Comparison of ENCODE assay signal across 15 cellular contexts in the genomic region with DNA sequence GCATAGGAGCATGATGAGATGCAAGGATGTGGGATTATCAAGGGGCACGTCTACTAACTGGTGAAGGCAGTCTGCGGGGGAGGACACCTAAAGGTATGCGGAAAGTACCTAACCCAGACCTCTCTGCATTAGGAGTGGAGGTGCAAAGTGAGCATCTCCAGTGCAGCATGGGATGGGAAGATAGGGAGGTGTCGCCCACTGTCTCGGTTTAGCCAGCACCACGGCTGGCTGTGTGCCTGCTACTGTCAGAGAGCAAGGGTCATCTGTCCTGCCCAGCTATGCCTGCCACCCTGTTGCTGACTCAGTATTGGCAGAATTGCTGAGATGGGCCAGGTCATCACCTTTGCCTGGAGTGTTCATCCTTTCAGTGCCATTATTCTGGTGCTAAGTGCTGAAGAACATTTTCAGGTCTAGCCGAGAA. TPM values are rescaled to one million over a fixed set of nuclear protein-coding genes. Genes with fewer than 3 reads are reported as not detected.
A peak's percentile ranks its signal among the peaks of the same experiment; 100 is the strongest.
DNase-seq lines count a peak whose midpoint lies in the region; ATAC-seq and TF ChIP-seq lines count a peak whose summit lies in the region.
"Had no signal": no experiment of that assay in that cellular context is flagged by ENCODE, and none has a peak within 500 bp of the region (broad histone marks: within the 10 kb centered on the region; RNA-seq: fewer than 3 reads in every experiment).

No MANE protein-coding gene starts in this region.

- no peaks in the 10 kb centered on the region for H3K9me3 Mint-ChIP-seq in CD4-positive, alpha-beta memory T cell
- H3K9me3 Mint-ChIP-seq in activated T-helper 2 cell treated with anti-CD3 and anti-CD28 coated beads, Interferon-gamma antibody, Interleukin-2, Interleukin-4, amounts not matched to agents 10 μg/mL and 5 μg/mL and 100 μg/mL, durations not matched to agents 14 hours and 24 hours and 36 hours = no peaks in the 10 kb centered on the region
- no peaks in the 10 kb centered on the region for H3K9me3 Mint-ChIP-seq in natural killer cell
- H3K9me3 Mint-ChIP-seq: nephron had no signal

- CTCF ChIA-PET in CD4-positive, alpha-beta memory T cell (lab: Charles Lee; ENCODE audit: partially characterized antibody) = interaction anchor here (1.5 to 9.8 kb wide), 5 partner anchors 10 to 207 kb away, joined by 4 to 132 read pairs (median 16); no protein-coding TSS in a partner anchor

- H3K4me1 ChIP-seq in CD4-positive, alpha-beta memory T cell (ENCODE audit: insufficient read depth, low read length) = peaks cover 99% of the 10 kb centered on the region
- H3K4me1 ChIP-seq: body of pancreas had no signal

- peak overlapping the region; percentile 62 to 81 (median 78) for H3K4me3 Mint-ChIP-seq in CD4-positive, alpha-beta memory T cell
- peak overlapping the region; percentile 56 for H3K4me3 Mint-ChIP-seq in activated T-helper 2 cell treated with anti-CD3 and anti-CD28 coated beads, Interferon-gamma antibody, Interleukin-2, Interleukin-4, amounts not matched to agents 10 μg/mL and 5 μg/mL and 100 μg/mL, durations not matched to agents 14 hours and 24 hours and 36 hours (ENCODE audit: low read depth)
- peak overlapping the region; percentile 22 for H3K4me3 Mint-ChIP-seq in natural killer cell
- H3K4me3 Mint-ChIP-seq: nephron had no signal

- intact Hi-C loops in CD4-positive, alpha-beta memory T cell (cut with micrococcal nuclease) = loop anchor here (10.0 kb wide), 1 partner anchor 540 kb away; no protein-coding TSS in a partner anchor
- intact Hi-C loops in activated T-helper 2 cell treated with anti-CD3 and anti-CD28 coated beads, Interferon-gamma antibody, Interleukin-2, Interleukin-4, amounts not matched to agents 10 μg/mL and 5 μg/mL and 100 μg/mL, durations not matched to agents 14 hours and 24 hours and 36 hours (cut with micrococcal nuclease) = loop anchor here (5.0 to 10.0 kb wide), 3 partner anchors 292 to 990 kb away; no protein-coding TSS in a partner anchor
- intact Hi-C loops in natural killer cell (cut with micrococcal nuclease) = loop anchor here (10.0 kb wide), 2 partner anchors 780 to 850 kb away; no protein-coding TSS in a partner anchor

- peaks cover 15% of the 10 kb centered on the region for H3K36me3 ChIP-seq in CD4-positive, alpha-beta memory T cell (ENCODE audit: insufficient read depth, low read length)
- H3K36me3 ChIP-seq: thyroid gland had no signal

- H3K27ac ChIP-seq in CD4-positive, alpha-beta memory T cell (ENCODE audit: low read depth, low read length) = peak overlapping the region; percentile 54
- H3K27ac ChIP-seq: BLaER1, body of pancreas, VCaP had no signal

- peak in 4 of 5 donors; percentile 43 to 83 (median 54) for DNase-seq in CD4-positive, alpha-beta memory T cell
- DNase-seq in T follicular helper cell (ENCODE audit: low read depth) = peak; percentile 26
- DNase-seq in activated T-helper 2 cell treated with anti-CD3 and anti-CD28 coated beads, Interferon-gamma antibody, Interleukin-2, Interleukin-4, amounts not matched to agents 10 μg/mL and 5 μg/mL and 100 μg/mL, durations not matched to agents 14 hours and 24 hours and 36 hours (ENCODE audit: low spot score) = no peak
- no peak for DNase-seq in natural killer cell
- DNase-seq in DMS153 treated with DMSO at 0.1 percent for 48 hours (lab: John Stamatoyannopoulos, UW; ENCODE audit: unreplicated experiment) = no peak
- DNase-seq in cortex of kidney (lab: John Stamatoyannopoulos, UW) = no peak
- no peak for DNase-seq in epidermal melanocyte (ENCODE audit: insufficient read length, low spot score)
- DNase-seq: body of pancreas, PC-3, thyroid gland had no signal

- H3K9me3 ChIP-seq in CD4-positive, alpha-beta memory T cell (ENCODE audit: control insufficient read depth in 1 of 2, low read length in 2 of 2) = no peaks in the 10 kb centered on the region
- H3K9me3 ChIP-seq: BLaER1, body of pancreas, thyroid gland had no signal

- no peaks in the 10 kb centered on the region for H3K27me3 Mint-ChIP-seq in CD4-positive, alpha-beta memory T cell
- no peaks in the 10 kb centered on the region for H3K27me3 Mint-ChIP-seq in activated T-helper 2 cell treated with anti-CD3 and anti-CD28 coated beads, Interferon-gamma antibody, Interleukin-2, Interleukin-4, amounts not matched to agents 10 μg/mL and 5 μg/mL and 100 μg/mL, durations not matched to agents 14 hours and 24 hours and 36 hours (ENCODE audit: low read depth)
- H3K27me3 Mint-ChIP-seq in natural killer cell (ENCODE audit: low read depth in 2 of 2) = no peaks in the 10 kb centered on the region

- H3K27ac Mint-ChIP-seq in CD4-positive, alpha-beta memory T cell = peak overlapping the region; percentile 86 to 98 (median 95)
- peak overlapping the region; percentile 78 for H3K27ac Mint-ChIP-seq in activated T-helper 2 cell treated with anti-CD3 and anti-CD28 coated beads, Interferon-gamma antibody, Interleukin-2, Interleukin-4, amounts not matched to agents 10 μg/mL and 5 μg/mL and 100 μg/mL, durations not matched to agents 14 hours and 24 hours and 36 hours
- H3K27ac Mint-ChIP-seq in natural killer cell = peak overlapping the region; percentile 33 to 72
- H3K27ac Mint-ChIP-seq: nephron had no signal

- ATAC-seq in natural killer cell = peak in 1 of 3 donors; percentile 5
- ATAC-seq in GM19397 (IDR thresholded peaks at IDR 0.05; ENCODE audit: unreplicated experiment) = no peak
- ATAC-seq: body of pancreas, esophagus mucosa, PC-3 had no signal

- POLR2A ChIA-PET in CD4-positive, alpha-beta memory T cell (lab: Charles Lee; ENCODE audit: partially characterized antibody) = interaction anchor here (1.2 to 11.0 kb wide), 6 partner anchors 11 to 207 kb away, joined by 3 to 350 read pairs (median 70); a partner anchor contains a TSS

- peaks cover 85 to 99% (median 91%) of the 10 kb centered on the region in 4 donors for H3K4me1 Mint-ChIP-seq in CD4-positive, alpha-beta memory T cell
- H3K4me1 Mint-ChIP-seq in activated T-helper 2 cell treated with anti-CD3 and anti-CD28 coated beads, Interferon-gamma antibody, Interleukin-2, Interleukin-4, amounts not matched to agents 10 μg/mL and 5 μg/mL and 100 μg/mL, durations not matched to agents 14 hours and 24 hours and 36 hours (ENCODE audit: low read depth) = peaks cover 89% of the 10 kb centered on the region
- H3K4me1 Mint-ChIP-seq in natural killer cell = peaks cover 74 to 90% of the 10 kb centered on the region in 2 donors

- no peaks in the 10 kb centered on the region for H3K27me3 ChIP-seq in CD4-positive, alpha-beta memory T cell (ENCODE audit: insufficient read depth, low read length)
- H3K27me3 ChIP-seq: BLaER1, body of pancreas, thyroid gland had no signal

- H3K4me3 ChIP-seq in CD4-positive, alpha-beta memory T cell (ENCODE audit: low read length in 2 of 2) = peak overlapping the region; percentile 19 to 39
- H3K4me3 ChIP-seq: BLaER1, body of pancreas, thyroid gland had no signal

- H3K36me3 Mint-ChIP-seq in CD4-positive, alpha-beta memory T cell = peaks cover 73 to 86% of the 10 kb centered on the region in 2 donors
- peaks cover 80% of the 10 kb centered on the region for H3K36me3 Mint-ChIP-seq in activated T-helper 2 cell treated with anti-CD3 and anti-CD28 coated beads, Interferon-gamma antibody, Interleukin-2, Interleukin-4, amounts not matched to agents 10 μg/mL and 5 μg/mL and 100 μg/mL, durations not matched to agents 14 hours and 24 hours and 36 hours (ENCODE audit: low read depth)
- peaks cover 9% of the 10 kb centered on the region for H3K36me3 Mint-ChIP-seq in natural killer cell

- TF ChIP-seq CTCF in natural killer cell (IDR thresholded peaks at IDR 0.05) = no peak

RNA-seq across cellular contexts. Expression of a gene that starts 40.1 kb away (rescaled TPM):
- total RNA-seq in CD4-positive, alpha-beta memory T cell = 10 to 100 TPM; 78.5 to 84.7 TPM
- polyA plus RNA-seq in CD4-positive, alpha-beta memory T cell = 10 to 100 TPM; 61.7 to 68.0 TPM
- 18.7 and 20.5 TPM in 2 replicates for total RNA-seq in activated T-helper 2 cell treated with anti-CD3 and anti-CD28 coated beads, Interferon-gamma antibody, Interleukin-2, Interleukin-4, amounts not matched to agents 10 μg/mL and 5 μg/mL and 100 μg/mL, durations not matched to agents 14 hours and 24 hours and 36 hours
- total RNA-seq in natural killer cell = 10 to 100 TPM; 16.7 to 26.1 (median 22.3) TPM

RNA-seq across cellular contexts. Expression of a gene that starts 40.4 kb away (rescaled TPM):
- total RNA-seq in CD4-positive, alpha-beta memory T cell = 10 to 100 TPM; 15.2 to 15.4 TPM
- 10 to 100 TPM; 19.6 to 39.7 TPM for polyA plus RNA-seq in CD4-positive, alpha-beta memory T cell
- total RNA-seq in activated T-helper 2 cell treated with anti-CD3 and anti-CD28 coated beads, Interferon-gamma antibody, Interleukin-2, Interleukin-4, amounts not matched to agents 10 μg/mL and 5 μg/mL and 100 μg/mL, durations not matched to agents 14 hours and 24 hours and 36 hours = 22.7 and 23.1 TPM in 2 replicates
- 10 to 100 TPM; 20.4 to 27.3 (median 22.8) TPM for total RNA-seq in natural killer cell

Comparison
In these comparisons a context has a peak if more than half of its experiments do, and no peak if none do; other contexts are left out.
1. DNase-seq: peak in CD4-positive, alpha-beta memory T cell (4 of 5) and T follicular helper cell (single experiment); none in activated T-helper 2 cell treated with anti-CD3 and anti-CD28 coated beads, Interferon-gamma antibody, Interleukin-2, Interleukin-4, amounts not matched to agents 10 μg/mL and 5 μg/mL and 100 μg/mL, durations not matched to agents 14 hours and 24 hours and 36 hours (single experiment), natural killer cell (single experiment), DMS153 treated with DMSO at 0.1 percent for 48 hours (single experiment), cortex of kidney (single experiment) and epidermal melanocyte (single experiment).
2. H3K4me3 Mint-ChIP-seq: peak in every context shown above with its lines; median percentile 78 in CD4-positive, alpha-beta memory T cell; 56 in activated T-helper 2 cell treated with anti-CD3 and anti-CD28 coated beads, Interferon-gamma antibody, Interleukin-2, Interleukin-4, amounts not matched to agents 10 μg/mL and 5 μg/mL and 100 μg/mL, durations not matched to agents 14 hours and 24 hours and 36 hours; 22 in natural killer cell.
3. Peak in every context shown above with its lines, with median percentiles within 50 percentile points of each other: H3K27ac Mint-ChIP-seq.